ENCODE assay signal across 1 cellular context in genomic region chr20:44896583-44896982, GRCh38.
TF ChIP-seq lines count a peak whose summit lies in the region.

No MANE protein-coding gene starts in this region.

TF ChIP-seq in GM12878, 131 proteins besides CTCF, POLR2A, EP300 and RAD21:
- TF ChIP-seq CBX3 (IDR thresholded peaks at IDR 0.05; ENCODE audit: borderline replicate concordance, low read depth), result no peak
- no peak for TF ChIP-seq RAD51 (IDR thresholded peaks at IDR 0.05)
- no peak for TF ChIP-seq NKRF (conservative IDR thresholded peaks at IDR 0.05)
- TF ChIP-seq KAT2A (conservative IDR thresholded peaks at IDR 0.05; ENCODE audit: control insufficient read depth, low read depth, low read length), result no peak
- no peak for TF ChIP-seq CREB1 (IDR thresholded peaks at IDR 0.05; ENCODE audit: low read depth)
- no peak for TF ChIP-seq TCF12 (IDR thresholded peaks at IDR 0.05; ENCODE audit: low read depth, low read length)
- no peak for TF ChIP-seq ZNF592 (IDR thresholded peaks at IDR 0.05)
TF ChIP-seq in GM12878: peak in this region for 0.
